In the genomic region with DNA sequence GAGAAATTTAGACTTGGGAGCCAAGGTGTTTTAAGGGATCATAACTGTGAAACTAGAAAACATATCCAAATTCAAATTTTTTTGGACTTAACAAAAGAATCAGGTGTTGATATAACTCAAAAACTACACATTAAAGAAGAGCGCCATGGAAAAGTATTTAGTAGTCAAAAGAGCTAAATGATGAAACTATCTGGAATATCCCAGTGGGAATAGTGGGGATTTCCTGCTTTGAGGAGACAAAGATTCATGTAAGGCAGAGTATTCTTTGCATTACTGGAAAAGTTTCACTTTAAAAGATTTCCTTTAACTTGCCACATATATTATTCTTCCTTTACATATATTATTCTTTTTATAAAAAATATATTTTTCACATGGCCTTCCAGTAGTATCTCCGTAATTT, we compare ENCODE assay signal across 28 cellular contexts.
"Had no signal": no experiment of that assay in that cellular context is flagged by ENCODE, and none has a peak within 500 bp of the region (broad histone marks: within the 10 kb centered on the region; RNA-seq: fewer than 3 reads in every experiment).

No MANE protein-coding gene starts in this region.

- H3K4me3 Mint-ChIP-seq: activated T-cell treated with anti-CD3 and anti-CD28 coated beads, Interleukin-2, amount 50 U/mL, for 24 hours; activated T-helper 17 cell treated with anti-CD3 and anti-CD28 coated beads, Interleukin-2, amount 50 U/mL, for 72 hours; natural killer cell; neural progenitor cell; stimulated activated effector memory CD8-positive, alpha-beta T cell treated with anti-CD3 and anti-CD28 coated beads, Interleukin-12 subunit alpha, Interleukin-12 subunit beta, amount 100 ng/mL, for 72 hours; stimulated activated naive CD8-positive, alpha-beta T cell treated with anti-CD3 and anti-CD28 coated beads, Interleukin-15, Interleukin-2, amounts not matched to agents 100 ng/mL and 50 ng/mL, for 24 hours; type B pancreatic cell had no signal

- H3K36me3 ChIP-seq: gastrocnemius medialis, neural progenitor cell, ovary had no signal

- H3K27ac Mint-ChIP-seq: activated T-cell treated with anti-CD3 and anti-CD28 coated beads, Interleukin-2, amount 50 U/mL, for 24 hours; activated T-helper 17 cell treated with anti-CD3 and anti-CD28 coated beads, Interleukin-2, amount 50 U/mL, for 72 hours; natural killer cell; neural progenitor cell; progenitor cell of endocrine pancreas; stimulated activated effector memory CD8-positive, alpha-beta T cell treated with anti-CD3 and anti-CD28 coated beads, Interleukin-12 subunit alpha, Interleukin-12 subunit beta, amount 100 ng/mL, for 72 hours; stimulated activated naive CD8-positive, alpha-beta T cell treated with anti-CD3 and anti-CD28 coated beads, Interleukin-15, Interleukin-2, amounts not matched to agents 100 ng/mL and 50 ng/mL, for 24 hours; type B pancreatic cell had no signal

- H3K27ac ChIP-seq: coronary artery, dorsolateral prefrontal cortex, left lung, lower lobe of right lung, neural progenitor cell, ovary, right lobe of liver, VCaP had no signal

- H3K4me3 ChIP-seq: coronary artery, dorsolateral prefrontal cortex, gastrocnemius medialis, left lung, lower lobe of right lung, neural progenitor cell, ovary, right lobe of liver had no signal

- H3K9me3 Mint-ChIP-seq: activated T-cell treated with anti-CD3 and anti-CD28 coated beads, Interleukin-2, amount 50 U/mL, for 24 hours; activated T-helper 17 cell treated with anti-CD3 and anti-CD28 coated beads, Interleukin-2, amount 50 U/mL, for 72 hours; natural killer cell; neural progenitor cell; stimulated activated effector memory CD8-positive, alpha-beta T cell treated with anti-CD3 and anti-CD28 coated beads, Interleukin-12 subunit alpha, Interleukin-12 subunit beta, amount 100 ng/mL, for 72 hours; stimulated activated naive CD8-positive, alpha-beta T cell treated with anti-CD3 and anti-CD28 coated beads, Interleukin-15, Interleukin-2, amounts not matched to agents 100 ng/mL and 50 ng/mL, for 24 hours; type B pancreatic cell had no signal

- H3K9me3 ChIP-seq: gastrocnemius medialis, left lung, lower lobe of right lung, ovary, right lobe of liver had no signal

- H3K27me3 ChIP-seq: dorsolateral prefrontal cortex, gastrocnemius medialis, left lung, neural progenitor cell, ovary, right lobe of liver had no signal

- H3K27me3 Mint-ChIP-seq: activated T-cell treated with anti-CD3 and anti-CD28 coated beads, Interleukin-2, amount 50 U/mL, for 24 hours; activated T-helper 17 cell treated with anti-CD3 and anti-CD28 coated beads, Interleukin-2, amount 50 U/mL, for 72 hours; progenitor cell of endocrine pancreas; stimulated activated naive CD8-positive, alpha-beta T cell treated with anti-CD3 and anti-CD28 coated beads, Interleukin-15, Interleukin-2, amounts not matched to agents 100 ng/mL and 50 ng/mL, for 24 hours; type B pancreatic cell had no signal

- ATAC-seq: activated T-helper 17 cell treated with anti-CD3 and anti-CD28 coated beads, Interleukin-2, amount 50 U/mL, for 72 hours; gastrocnemius medialis; left lung; lower lobe of right lung; natural killer cell; right lobe of liver; stimulated activated effector memory CD8-positive, alpha-beta T cell treated with anti-CD3 and anti-CD28 coated beads, Interleukin-12 subunit alpha, Interleukin-12 subunit beta, amount 100 ng/mL, for 72 hours had no signal

- H3K9ac ChIP-seq: neural progenitor cell had no signal

- DNase-seq: activated CD4-positive, alpha-beta T cell treated with anti-CD3 and anti-CD28 coated beads for 48 hours; activated CD4-positive, alpha-beta T cell treated with anti-CD3 and anti-CD28 coated beads, Interleukin-2, amount 50 U/mL, for 48 hours; activated CD8-positive, alpha-beta memory T cell treated with anti-CD3 and anti-CD28 coated beads, Interleukin-2, amount 50 U/mL, for 4 hours; activated gamma-delta T cell treated with Interleukin-2 at 50 U/mL for 16 hours; activated naive CD4-positive, alpha-beta T cell treated with anti-CD3 and anti-CD28 coated beads, Interleukin-2, amount 50 U/mL, for 16 hours; activated T-cell treated with anti-CD3 and anti-CD28 coated beads, Interleukin-2, amount 50 U/mL, for 24 hours; cerebellar nuclear complex; dorsolateral prefrontal cortex; effector memory CD4-positive, alpha-beta T cell; gastrocnemius medialis; glutamatergic neuron; left lung; lower lobe of right lung; mesendoderm; natural killer cell; ovary; right lobe of liver; small intestine; stimulated activated CD4-positive, alpha-beta T cell treated with anti-CD3 and anti-CD28 coated beads, Interleukin-4, amount 100 ng/mL, for 24 hours; substantia nigra had no signal

- H3K4me1 ChIP-seq: lower lobe of right lung, neural progenitor cell, right lobe of liver had no signal

- H3K4me2 ChIP-seq: neural progenitor cell had no signal

- H3K4me1 Mint-ChIP-seq: activated T-helper 17 cell treated with anti-CD3 and anti-CD28 coated beads, Interleukin-2, amount 50 U/mL, for 72 hours; neural progenitor cell had no signal

- H2AFZ ChIP-seq: neural progenitor cell had no signal

- H3K36me3 Mint-ChIP-seq: natural killer cell had no signal
